ENCODE assay signal across 22 cellular contexts in genomic region chr10:1514641-1515040, GRCh38.
"Had no signal": no experiment of that assay in that cellular context is flagged by ENCODE, and none has a peak within 500 bp of the region (broad histone marks: within the 10 kb centered on the region; RNA-seq: fewer than 3 reads in every experiment).

No MANE protein-coding gene starts in this region.

- H3K36me3 ChIP-seq: SJSA1 had no signal

- H3K4me3 ChIP-seq: SJSA1, SK-N-MC had no signal

- DNase-seq: KBM-7, MV-4-11, NCI-H1048, NCI-H1105, NCI-H1417, NCI-H146, NCI-H1694 treated with DMSO at 0.1 percent for 48 hours, NCI-H1930, NCI-H2081, NCI-H2107, NCI-H2227 treated with DMSO at 0.1 percent for 48 hours, NCI-H524 treated with DMSO at 0.1 percent for 48 hours, NCI-H69, NCI-H774, Right ventricle myocardium superior, RPMI8226, SIG-M5 had no signal

- H3K27me3 ChIP-seq: SJSA1 had no signal

- H3K9me3 ChIP-seq: SJSA1 had no signal

- H3K4me1 ChIP-seq: SJSA1 had no signal

- FAIRE-seq: HTR-8/SVneo, RCC 7860 had no signal

- H3K27ac ChIP-seq: HL-60, SJSA1, SK-N-MC had no signal
